ENCODE assay signal across 9 cellular contexts in the genomic region with DNA sequence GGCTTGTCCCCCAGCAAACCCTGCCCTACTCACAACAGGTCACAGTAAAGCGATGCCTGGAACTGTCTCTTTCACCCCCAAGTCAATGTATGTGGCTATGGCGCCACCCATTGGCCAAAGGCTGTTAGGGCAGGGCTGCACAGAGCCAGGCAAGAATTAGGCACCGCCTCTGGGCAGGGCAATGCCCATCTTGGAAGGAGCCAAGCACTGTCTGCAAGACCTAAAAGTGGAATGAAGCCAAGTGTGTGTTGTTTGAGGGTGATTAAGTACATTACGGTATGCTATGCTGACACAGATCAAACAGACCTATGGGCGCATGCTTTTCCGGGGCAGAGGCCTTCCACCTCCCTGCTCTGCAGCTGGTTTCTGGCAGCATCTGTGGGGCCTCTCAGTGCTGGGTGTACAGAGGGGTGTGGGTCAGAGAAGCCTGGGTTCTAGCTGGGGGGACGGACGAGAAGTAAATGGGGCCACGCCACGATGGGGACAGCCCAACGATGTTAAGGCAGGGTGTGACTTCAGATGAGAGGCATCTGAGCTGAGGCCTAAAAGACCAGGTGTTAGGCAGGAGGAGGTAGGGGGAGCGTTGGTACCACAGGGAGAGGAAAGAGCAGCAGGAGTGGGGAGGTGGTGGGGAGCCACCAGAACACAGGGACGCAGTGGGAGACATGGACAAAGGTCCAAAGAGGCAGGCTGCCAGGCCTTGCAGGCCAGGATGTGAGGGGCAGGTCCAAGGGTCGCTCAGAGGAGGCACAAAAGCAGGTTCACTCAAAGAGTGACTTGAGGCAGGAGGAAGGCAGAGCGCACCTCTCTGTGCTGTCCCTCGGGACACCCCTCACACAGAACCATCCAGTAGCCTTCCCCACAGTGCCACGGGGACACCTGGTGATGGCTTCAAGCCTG. TPM values are rescaled to one million over a fixed set of nuclear protein-coding genes. Genes with fewer than 3 reads are reported as not detected.
DNase-seq lines count a peak whose midpoint lies in the region; ATAC-seq and TF ChIP-seq lines count a peak whose summit lies in the region.
"Had no signal": no experiment of that assay in that cellular context is flagged by ENCODE, and none has a peak within 500 bp of the region (broad histone marks: within the 10 kb centered on the region; RNA-seq: fewer than 3 reads in every experiment).

No MANE protein-coding gene starts in this region.

- no peak overlapping the region for H3K4me3 ChIP-seq in H7 (ENCODE audit: insufficient read depth, low read depth, low read length)
- no peak overlapping the region for H3K4me3 ChIP-seq in naive thymus-derived CD4-positive, alpha-beta T cell (ENCODE audit: low read length)
- no peak overlapping the region for H3K4me3 ChIP-seq in tibial artery

- peaks cover 0 to 1% (median 0%) of the 10 kb centered on the region in 5 donors for H3K36me3 Mint-ChIP-seq in naive thymus-derived CD4-positive, alpha-beta T cell

- H3K27me3 ChIP-seq in H7 (ENCODE audit: control insufficient read depth, insufficient read depth, low read length): no peaks in the 10 kb centered on the region
- H3K27me3 ChIP-seq in naive thymus-derived CD4-positive, alpha-beta T cell (ENCODE audit: control insufficient read depth in 2 of 2, insufficient read depth in 2 of 2, low read length in 2 of 2): no peaks in the 10 kb centered on the region
- H3K27me3 ChIP-seq in tibial artery: no peaks in the 10 kb centered on the region

- CTCF ChIA-PET in naive thymus-derived CD4-positive, alpha-beta T cell (lab: Charles Lee): interaction anchor here (1.2 to 2.5 kb wide), 2 partner anchors 61 to 96 kb away, joined by 3 to 7 read pairs; no protein-coding TSS in a partner anchor

- POLR2A ChIA-PET in naive thymus-derived CD4-positive, alpha-beta T cell (lab: Charles Lee): no interaction called here

- intact Hi-C loops in naive thymus-derived CD4-positive, alpha-beta T cell (cut with micrococcal nuclease): loop anchor here (1.0 kb wide), 1 partner anchor 97 kb away; no protein-coding TSS in a partner anchor
- intact Hi-C loops in tibial artery (cut with DNase I; ENCODE audit: low total_unique reads): loop anchor here (5.0 kb wide), 1 partner anchor 96 kb away; no protein-coding TSS in a partner anchor

- H3K36me3 ChIP-seq in H7 (replicated peaks; ENCODE audit: control insufficient read depth, insufficient read depth, low read length) (peaks cover 4% of the 10 kb centered on the region), tibial artery (peaks cover 0 to 7% (median 6%) of the 10 kb centered on the region in 3 donors)
- H3K36me3 ChIP-seq in naive thymus-derived CD4-positive, alpha-beta T cell (ENCODE audit: control insufficient read depth in 2 of 3, insufficient read depth in 3 of 3, low read length in 3 of 3): no peaks in the 10 kb centered on the region

- no peak overlapping the region for H3K4me3 Mint-ChIP-seq in naive thymus-derived CD4-positive, alpha-beta T cell
- H3K4me3 Mint-ChIP-seq: stimulated activated naive CD8-positive, alpha-beta T cell treated with anti-CD3 and anti-CD28 coated beads, Interleukin-15, Interleukin-2, amounts not matched to agents 100 ng/mL and 50 ng/mL, for 24 hours had no signal

- TF ChIP-seq CTCF in tibial artery (IDR thresholded peaks at IDR 0.05): peak; percentile 65

- peak; percentile 79 for DNase-seq in CD1c-positive myeloid dendritic cell (ENCODE audit: extremely low spot score)
- peak; percentile 93 for DNase-seq in H7
- DNase-seq in NCI-H748 (lab: John Stamatoyannopoulos, UW; ENCODE audit: unreplicated experiment): peak; percentile 41
- DNase-seq in activated CD8-positive, alpha-beta memory T cell treated with anti-CD3 and anti-CD28 coated beads, Interleukin-2, amount 50 U/mL, for 48 hours: peak; percentile 85
- peak; percentile 97 for DNase-seq in epithelial cell of prostate (ENCODE audit: low read depth, low spot score)
- DNase-seq in naive thymus-derived CD4-positive, alpha-beta T cell: peak; percentile 19 to 67 (median 49)
- DNase-seq in tibial artery: peak in 1 of 2 donors; percentile 58
- no peak for DNase-seq in NCI-H2029 (lab: John Stamatoyannopoulos, UW)

- H3K27ac Mint-ChIP-seq in naive thymus-derived CD4-positive, alpha-beta T cell: peak overlapping the region in 1 of 9 donors; percentile 25
- H3K27ac Mint-ChIP-seq: stimulated activated naive CD8-positive, alpha-beta T cell treated with anti-CD3 and anti-CD28 coated beads, Interleukin-15, Interleukin-2, amounts not matched to agents 100 ng/mL and 50 ng/mL, for 24 hours had no signal

- H3K9me3 ChIP-seq in naive thymus-derived CD4-positive, alpha-beta T cell (ENCODE audit: control insufficient read depth in 2 of 3, low read length in 3 of 3): no peaks in the 10 kb centered on the region
- no peaks in the 10 kb centered on the region for H3K9me3 ChIP-seq in tibial artery

- peak; percentile 73 for ATAC-seq in naive thymus-derived CD4-positive, alpha-beta T cell

- peaks cover 0 to 4% (median 0%) of the 10 kb centered on the region in 11 donors for H3K9me3 Mint-ChIP-seq in naive thymus-derived CD4-positive, alpha-beta T cell
- H3K9me3 Mint-ChIP-seq: stimulated activated naive CD8-positive, alpha-beta T cell treated with anti-CD3 and anti-CD28 coated beads, Interleukin-15, Interleukin-2, amounts not matched to agents 100 ng/mL and 50 ng/mL, for 24 hours had no signal

- H3K27ac ChIP-seq in epithelial cell of prostate (peak overlapping the region; percentile 68), tibial artery (no peak overlapping the region)
- H3K27ac ChIP-seq in naive thymus-derived CD4-positive, alpha-beta T cell (ENCODE audit: low read depth, low read length): no peak overlapping the region

- no peaks in the 10 kb centered on the region for H3K27me3 Mint-ChIP-seq in naive thymus-derived CD4-positive, alpha-beta T cell
- H3K27me3 Mint-ChIP-seq: stimulated activated naive CD8-positive, alpha-beta T cell treated with anti-CD3 and anti-CD28 coated beads, Interleukin-15, Interleukin-2, amounts not matched to agents 100 ng/mL and 50 ng/mL, for 24 hours had no signal

- H3K4me1 Mint-ChIP-seq in naive thymus-derived CD4-positive, alpha-beta T cell: peaks cover 9 to 24% (median 11%) of the 10 kb centered on the region in 7 donors

- peaks cover 12 to 13% of the 10 kb centered on the region in 2 donors for H3K4me1 ChIP-seq in naive thymus-derived CD4-positive, alpha-beta T cell (ENCODE audit: control insufficient read depth in 2 of 2, insufficient read depth in 2 of 2, low read length in 2 of 2)
- peaks cover 0 to 8% (median 0%) of the 10 kb centered on the region in 4 donors for H3K4me1 ChIP-seq in tibial artery

RNA-seq across cellular contexts. Expression of gene ACOT7, which starts 49.8 kb away (rescaled TPM):
- 68.9 and 76.3 TPM in 2 replicates for total RNA-seq in H7 (2014; rRNA removed; shearing (Covaris generic))
- 10 to 100 TPM in 1 of 5 experiments, 1 to 10 TPM in 4; 2.5 to 75.6 (median 3.4) TPM for total RNA-seq in naive thymus-derived CD4-positive, alpha-beta T cell
- polyA plus RNA-seq in naive thymus-derived CD4-positive, alpha-beta T cell: 1 to 10 TPM; 4.9 to 6.2 TPM
